14 cellular contexts compared by ENCODE assay signal in genomic region chr1:71089536-71090270, GRCh38. TPM values are rescaled to one million over a fixed set of nuclear protein-coding genes. Genes with fewer than 3 reads are reported as not detected.
DNase-seq lines count a peak whose midpoint lies in the region; ATAC-seq and TF ChIP-seq lines count a peak whose summit lies in the region.
"Had no signal": no experiment of that assay in that cellular context is flagged by ENCODE, and none has a peak within 500 bp of the region (broad histone marks: within the 10 kb centered on the region; RNA-seq: fewer than 3 reads in every experiment).

No MANE protein-coding gene starts in this region.

- CTCF ChIA-PET in SK-N-SH (lab: Yijun Ruan, JAX): interaction anchor here (1.6 kb wide), 1 partner anchor 431 kb away, joined by 4 read pairs; no protein-coding TSS in a partner anchor

- peaks cover 0 to 21% of the 10 kb centered on the region in 2 experiments; a peak in 1 of 4 replicates for H3K4me1 ChIP-seq in SK-N-SH (ENCODE audit: control insufficient read depth in 1 of 2, insufficient read depth in 2 of 2, low read depth in 1 of 2, low read length in 1 of 2)
- peaks cover 5% of the 10 kb centered on the region for H3K4me1 ChIP-seq in fibroblast of lung (ENCODE audit: control insufficient read depth, extremely low read depth, insufficient read depth, low read length)
- peaks cover 16% of the 10 kb centered on the region for H3K4me1 ChIP-seq in osteoblast (ENCODE audit: insufficient read depth, low read length)
- H3K4me1 ChIP-seq: uterus had no signal

- H3K27ac ChIP-seq in SK-N-SH (ENCODE audit: low read depth in 2 of 2, low read length in 1 of 2) (peak overlapping the region in 1 of 2 experiments; percentile 55; a peak in 3 of 4 replicates), fibroblast of lung (ENCODE audit: insufficient read depth, low read length) (no peak overlapping the region), osteoblast (ENCODE audit: low read depth, low read length) (peak overlapping the region; percentile 27)
- H3K27ac ChIP-seq: uterus had no signal

- H3K27me3 ChIP-seq in SK-N-SH (ENCODE audit: insufficient read depth): no peaks in the 10 kb centered on the region
- H3K27me3 ChIP-seq in fibroblast of lung (ENCODE audit: control insufficient read depth, insufficient read depth, low read length): no peaks in the 10 kb centered on the region
- H3K27me3 ChIP-seq in osteoblast (ENCODE audit: insufficient read depth, low read length): no peaks in the 10 kb centered on the region
- H3K27me3 ChIP-seq: uterus had no signal

- H3K4me2 ChIP-seq in SK-N-SH (peak overlapping the region; percentile 35), fibroblast of lung (ENCODE audit: extremely low read depth, insufficient read depth, low read length) (no peak overlapping the region), osteoblast (ENCODE audit: insufficient read depth, low read length) (peak overlapping the region; percentile 50)

- no peak for TF ChIP-seq EP300 in SK-N-SH (IDR thresholded peaks at IDR 0.05; ENCODE audit: borderline replicate concordance in 1 of 2, low read depth in 1 of 2, low read length in 1 of 2)

- H3K79me2 ChIP-seq in SK-N-SH (ENCODE audit: insufficient read depth) (no peaks in the 10 kb centered on the region), fibroblast of lung (ENCODE audit: control insufficient read depth, insufficient read depth, low read length) (no peaks in the 10 kb centered on the region), osteoblast (ENCODE audit: insufficient read depth, low read length) (no peaks in the 10 kb centered on the region)

- H3K9ac ChIP-seq in SK-N-SH (no peak overlapping the region), fibroblast of lung (ENCODE audit: insufficient read depth, low read length) (no peak overlapping the region)

- H3K4me3 ChIP-seq in SK-N-SH (ENCODE audit: low read depth in 2 of 2, low read length in 1 of 2) (no peak overlapping the region), fibroblast of lung (replicated peaks in 1 of 4; ENCODE audit: control extremely low read depth in 1 of 4, insufficient read depth in 1 of 4, low read depth in 3 of 4, low read length in 4 of 4) (peak overlapping the region in 1 of 4 experiments; percentile 9), osteoblast (ENCODE audit: insufficient read depth, low read length) (no peak overlapping the region)
- H3K4me3 ChIP-seq: uterus had no signal

- H3K36me3 ChIP-seq in SK-N-SH (replicated peaks in 1 of 2; ENCODE audit: control insufficient read depth in 1 of 2, insufficient read depth in 2 of 2, low read length in 1 of 2): no peaks in the 10 kb centered on the region
- no peaks in the 10 kb centered on the region for H3K36me3 ChIP-seq in fibroblast of lung (ENCODE audit: control insufficient read depth, insufficient read depth, low read length)
- no peaks in the 10 kb centered on the region for H3K36me3 ChIP-seq in osteoblast (ENCODE audit: insufficient read depth, low read length)
- H3K36me3 ChIP-seq: uterus had no signal

- DNase-seq in AG08395 (ENCODE audit: low spot score): peak; percentile 70
- no peak for DNase-seq in SK-N-SH
- DNase-seq in fibroblast of lung (ENCODE audit: low read depth in 2 of 2): peak; percentile 68 to 83
- peak; percentile 66 for DNase-seq in osteoblast (ENCODE audit: insufficient read length, low spot score, missing footprints)
- DNase-seq in COR-L47 (lab: John Stamatoyannopoulos, UW): no peak
- DNase-seq in NCI-H345 treated with DMSO at 0.1 percent for 48 hours (lab: John Stamatoyannopoulos, UW; ENCODE audit: unreplicated experiment): no peak
- no peak for DNase-seq in dermis blood vessel endothelial cell
- DNase-seq: activated T-cell treated with anti-CD3 and anti-CD28 coated beads, Interleukin-2, amount 50 U/mL, for 1 hour; DMS79 treated with DMSO at 0.1 percent for 48 hours; NCI-H187; uterus had no signal

- TF ChIP-seq CTCF in SK-N-SH (IDR thresholded peaks at IDR 0.05): no peak
- TF ChIP-seq CTCF in fibroblast of lung (conservative IDR thresholded peaks at IDR 0.05 in 1 of 2, IDR thresholded peaks at IDR 0.05 in 1 of 2; ENCODE audit: low read depth in 1 of 2, low read length in 2 of 2): no peak
- TF ChIP-seq CTCF in osteoblast (IDR thresholded peaks at IDR 0.05; ENCODE audit: extremely low read depth, low read depth, low read length): no peak

- H3F3A ChIP-seq in SK-N-SH (replicated peaks; ENCODE audit: insufficient read depth): peaks cover 8% of the 10 kb centered on the region

- H2AFZ ChIP-seq in SK-N-SH (ENCODE audit: low read depth) (peak overlapping the region; percentile 59), fibroblast of lung (ENCODE audit: low read length) (no peak overlapping the region), osteoblast (ENCODE audit: low read length) (peak overlapping the region; percentile 67)

- ATAC-seq in HG03457 (IDR thresholded peaks at IDR 0.05; ENCODE audit: unreplicated experiment): no peak
- ATAC-seq: activated CD4-positive, CD25-positive, alpha-beta regulatory T cell treated with anti-CD3 and anti-CD28 coated beads, Interleukin-2, amount 50 U/mL, for 24 hours; natural killer cell treated with Interleukin-12 subunit alpha and Interleukin-12 subunit beta and Interleukin-15 and Interleukin-18, amount 100 ng/mL, for 72 hours had no signal

- no peak for TF ChIP-seq RAD21 in SK-N-SH (IDR thresholded peaks at IDR 0.05; ENCODE audit: low read length)

- POLR2A ChIA-PET in SK-N-SH (lab: Yijun Ruan, JAX): no interaction called here

- H4K20me1 ChIP-seq in SK-N-SH (ENCODE audit: insufficient read depth): no peaks in the 10 kb centered on the region
- H4K20me1 ChIP-seq in fibroblast of lung (ENCODE audit: control insufficient read depth, extremely low read depth, insufficient read depth, low read length): no peaks in the 10 kb centered on the region
- no peaks in the 10 kb centered on the region for H4K20me1 ChIP-seq in osteoblast (ENCODE audit: insufficient read depth, low read length)

- H3K9me2 ChIP-seq in SK-N-SH: no peaks in the 10 kb centered on the region

- 82% methylated on average over 6 of the region's 6 CpGs for WGBS in SK-N-SH (ENCODE audit: low lambda C conversion rate)

- H3K9me3 ChIP-seq in SK-N-SH: no peaks in the 10 kb centered on the region
- no peaks in the 10 kb centered on the region for H3K9me3 ChIP-seq in fibroblast of lung (ENCODE audit: control insufficient read depth, insufficient read depth, low read depth, low read length)
- no peaks in the 10 kb centered on the region for H3K9me3 ChIP-seq in osteoblast (ENCODE audit: low read depth, low read length)
- H3K9me3 ChIP-seq: uterus had no signal

TF ChIP-seq in SK-N-SH, 30 proteins besides CTCF, POLR2A, EP300 and RAD21:
- TF ChIP-seq TCF12 (IDR thresholded peaks at IDR 0.05) (no peak), PBX3 (IDR thresholded peaks at IDR 0.05) (peak; percentile 7; the same call in 1 of the 2 replicates), JUND (IDR thresholded peaks at IDR 0.05) (peak; percentile 39; the same call in 1 of the 2 replicates), MXI1 (IDR thresholded peaks at IDR 0.05; ENCODE audit: low read depth, low read length) (no peak), RFX5 (IDR thresholded peaks at IDR 0.05; ENCODE audit: low read length) (no peak), FOXM1 (IDR thresholded peaks at IDR 0.05; ENCODE audit: low read depth) (no peak), FOXJ3 (CRISPR knock-in tag; IDR thresholded peaks at IDR 0.05) (no peak), FOSL2 (IDR thresholded peaks at IDR 0.05; ENCODE audit: borderline replicate concordance, low read depth) (peak; percentile 41; the same call in 1 of the 2 replicates), SMC3 (IDR thresholded peaks at IDR 0.05; ENCODE audit: low read depth, low read length) (no peak), TEAD4 (IDR thresholded peaks at IDR 0.05; ENCODE audit: borderline replicate concordance, insufficient read depth) (no peak), GABPA (IDR thresholded peaks at IDR 0.05; ENCODE audit: low read depth) (no peak), NRF1 (IDR thresholded peaks at IDR 0.05; ENCODE audit: low read depth, low read length) (no peak), NFIC (IDR thresholded peaks at IDR 0.05; ENCODE audit: borderline replicate concordance) (no peak)
- TF ChIP-seq, protein P1, sequence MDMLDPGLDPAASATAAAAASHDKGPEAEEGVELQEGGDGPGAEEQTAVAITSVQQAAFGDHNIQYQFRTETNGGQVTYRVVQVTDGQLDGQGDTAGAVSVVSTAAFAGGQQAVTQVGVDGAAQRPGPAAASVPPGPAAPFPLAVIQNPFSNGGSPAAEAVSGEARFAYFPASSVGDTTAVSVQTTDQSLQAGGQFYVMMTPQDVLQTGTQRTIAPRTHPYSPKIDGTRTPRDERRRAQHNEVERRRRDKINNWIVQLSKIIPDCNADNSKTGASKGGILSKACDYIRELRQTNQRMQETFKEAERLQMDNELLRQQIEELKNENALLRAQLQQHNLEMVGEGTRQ (IDR thresholded peaks at IDR 0.05; ENCODE audit: borderline replicate concordance, low read depth, low read length): no peak

RNA-seq across cellular contexts. Expression of gene ZRANB2, which starts 8.9 kb away (rescaled TPM):
- 45.2 and 69.2 TPM in 2 replicates for polyA plus RNA-seq in SK-N-SH (2012; rRNA removed)
- 34.2 and 45.2 TPM in 2 replicates for polyA plus RNA-seq in SK-N-SH (2012; cell fraction: cytosol; rRNA removed)
- 85.3 and 249 TPM in 2 replicates for polyA plus RNA-seq in SK-N-SH (2012; cell fraction: nucleus; rRNA removed)
- total RNA-seq in fibroblast of lung: 27.2 and 40.8 TPM in 2 replicates
- 70.3 and 86.7 TPM in 2 replicates for polyA plus RNA-seq in fibroblast of lung
- polyA plus RNA-seq in fibroblast of lung (2012): 49.3 and 57.0 TPM in 2 replicates
- 9.9 and 11.5 TPM in 2 replicates for polyA minus RNA-seq in fibroblast of lung (ENCODE audit: low replicate concordance)
- total RNA-seq in osteoblast: 33.7 and 36.2 TPM in 2 replicates
- 32.9 and 33.2 TPM in 2 replicates for total RNA-seq in dermis blood vessel endothelial cell

RNA-seq across cellular contexts. Expression of gene PTGER3, which starts 42.1 kb away (rescaled TPM):
- polyA plus RNA-seq in SK-N-SH (2012; rRNA removed): 1.3 and 1.9 TPM in 2 replicates
- polyA plus RNA-seq in SK-N-SH (2012; cell fraction: cytosol; rRNA removed): 1.4 and 2.1 TPM in 2 replicates
- polyA plus RNA-seq in SK-N-SH (2012; cell fraction: nucleus; rRNA removed): 1.4 and 2.0 TPM in 2 replicates
- 0.51 and 1.5 TPM in 2 replicates for total RNA-seq in fibroblast of lung
- 0.89 and 1.6 TPM in 2 replicates for polyA plus RNA-seq in fibroblast of lung
- 0.98 and 1.8 TPM in 2 replicates for polyA plus RNA-seq in fibroblast of lung (2012)
- 0.48 and 0.63 TPM in 2 replicates for polyA minus RNA-seq in fibroblast of lung (ENCODE audit: low replicate concordance)
- total RNA-seq in osteoblast: not detected in 2 replicates
- not detected in 2 replicates for total RNA-seq in dermis blood vessel endothelial cell

Comparison
In these comparisons a context has a peak if more than half of its experiments do, and no peak if none do; other contexts are left out.
1. DNase-seq: peak in AG08395 (single experiment), fibroblast of lung (2 of 2) and osteoblast (single experiment); none in SK-N-SH (single experiment), COR-L47 (single experiment), NCI-H345 treated with DMSO at 0.1 percent for 48 hours (single experiment) and dermis blood vessel endothelial cell (single experiment).